Comparison of ENCODE assay signal across 1 cellular context in the genomic region with DNA sequence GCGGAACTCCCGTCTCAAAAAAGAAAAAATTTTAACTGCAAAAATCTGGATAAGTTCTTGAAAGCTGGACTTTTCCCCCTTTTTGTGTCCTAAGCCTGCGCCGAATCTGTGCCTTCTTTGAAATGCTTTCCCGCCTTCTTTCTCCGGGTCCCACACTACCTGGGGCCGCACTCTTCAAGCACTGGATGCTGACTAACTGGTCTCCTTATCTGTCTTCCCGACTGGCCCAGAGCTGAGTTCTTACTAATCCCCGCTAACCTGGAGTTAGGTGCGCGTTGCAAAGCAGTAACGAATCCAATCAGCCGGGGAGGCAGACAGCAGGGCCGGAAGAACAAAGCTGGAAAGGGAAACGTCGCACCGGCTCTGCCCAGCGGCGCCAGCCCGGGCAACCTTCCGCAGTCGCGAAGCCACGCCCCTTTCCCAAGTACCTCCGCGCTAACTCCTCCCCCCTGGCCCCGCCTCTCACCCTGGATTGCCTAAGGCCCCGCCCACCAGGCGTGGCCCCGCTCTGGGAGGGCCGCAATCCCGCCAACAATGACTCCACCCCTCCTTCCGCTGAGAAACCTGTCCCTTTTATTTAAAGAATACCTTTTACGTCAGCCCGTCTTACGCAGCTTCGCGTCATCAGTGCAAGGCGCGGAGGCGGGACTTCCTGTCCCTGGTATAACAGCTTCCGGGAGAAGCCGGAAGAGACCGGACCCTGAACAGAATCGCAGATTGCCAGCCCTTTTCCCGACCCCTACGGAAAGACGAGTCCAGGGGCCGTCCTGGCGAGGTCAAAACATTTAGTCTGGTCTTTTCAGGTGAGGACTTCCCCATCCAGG.
TF ChIP-seq lines count a peak whose summit lies in the region.

A gene (plus strand): TSS at position 666 of the 824 bp plus-strand sequence. CDS start 737 bp downstream, outside the sequence.

TF ChIP-seq in GM12878, 131 proteins besides CTCF, POLR2A, EP300 and RAD21 (continued from another document):
- TF ChIP-seq SMAD1 (IDR thresholded peaks at IDR 0.05; ENCODE audit: low read depth, partially characterized antibody), result peak; percentile 35
- TF ChIP-seq, protein P1, sequence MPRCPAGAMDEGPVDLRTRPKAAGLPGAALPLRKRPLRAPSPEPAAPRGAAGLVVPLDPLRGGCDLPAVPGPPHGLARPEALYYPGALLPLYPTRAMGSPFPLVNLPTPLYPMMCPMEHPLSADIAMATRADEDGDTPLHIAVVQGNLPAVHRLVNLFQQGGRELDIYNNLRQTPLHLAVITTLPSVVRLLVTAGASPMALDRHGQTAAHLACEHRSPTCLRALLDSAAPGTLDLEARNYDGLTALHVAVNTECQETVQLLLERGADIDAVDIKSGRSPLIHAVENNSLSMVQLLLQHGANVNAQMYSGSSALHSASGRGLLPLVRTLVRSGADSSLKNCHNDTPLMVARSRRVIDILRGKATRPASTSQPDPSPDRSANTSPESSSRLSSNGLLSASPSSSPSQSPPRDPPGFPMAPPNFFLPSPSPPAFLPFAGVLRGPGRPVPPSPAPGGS (IDR thresholded peaks at IDR 0.05; ENCODE audit: borderline replicate concordance, insufficient read depth, low read depth, low read length, poor library complexity, severe bottlenecking), result no peak
- TF ChIP-seq TCF12 (IDR thresholded peaks at IDR 0.05; ENCODE audit: low read depth, low read length), result peak; percentile 44; the same call in 1 of the 2 replicates
- no peak for TF ChIP-seq RBBP5 (conservative IDR thresholded peaks at IDR 0.05)
- peak; percentile 99 for TF ChIP-seq HDGF (IDR thresholded peaks at IDR 0.05)
- TF ChIP-seq, protein P2, sequence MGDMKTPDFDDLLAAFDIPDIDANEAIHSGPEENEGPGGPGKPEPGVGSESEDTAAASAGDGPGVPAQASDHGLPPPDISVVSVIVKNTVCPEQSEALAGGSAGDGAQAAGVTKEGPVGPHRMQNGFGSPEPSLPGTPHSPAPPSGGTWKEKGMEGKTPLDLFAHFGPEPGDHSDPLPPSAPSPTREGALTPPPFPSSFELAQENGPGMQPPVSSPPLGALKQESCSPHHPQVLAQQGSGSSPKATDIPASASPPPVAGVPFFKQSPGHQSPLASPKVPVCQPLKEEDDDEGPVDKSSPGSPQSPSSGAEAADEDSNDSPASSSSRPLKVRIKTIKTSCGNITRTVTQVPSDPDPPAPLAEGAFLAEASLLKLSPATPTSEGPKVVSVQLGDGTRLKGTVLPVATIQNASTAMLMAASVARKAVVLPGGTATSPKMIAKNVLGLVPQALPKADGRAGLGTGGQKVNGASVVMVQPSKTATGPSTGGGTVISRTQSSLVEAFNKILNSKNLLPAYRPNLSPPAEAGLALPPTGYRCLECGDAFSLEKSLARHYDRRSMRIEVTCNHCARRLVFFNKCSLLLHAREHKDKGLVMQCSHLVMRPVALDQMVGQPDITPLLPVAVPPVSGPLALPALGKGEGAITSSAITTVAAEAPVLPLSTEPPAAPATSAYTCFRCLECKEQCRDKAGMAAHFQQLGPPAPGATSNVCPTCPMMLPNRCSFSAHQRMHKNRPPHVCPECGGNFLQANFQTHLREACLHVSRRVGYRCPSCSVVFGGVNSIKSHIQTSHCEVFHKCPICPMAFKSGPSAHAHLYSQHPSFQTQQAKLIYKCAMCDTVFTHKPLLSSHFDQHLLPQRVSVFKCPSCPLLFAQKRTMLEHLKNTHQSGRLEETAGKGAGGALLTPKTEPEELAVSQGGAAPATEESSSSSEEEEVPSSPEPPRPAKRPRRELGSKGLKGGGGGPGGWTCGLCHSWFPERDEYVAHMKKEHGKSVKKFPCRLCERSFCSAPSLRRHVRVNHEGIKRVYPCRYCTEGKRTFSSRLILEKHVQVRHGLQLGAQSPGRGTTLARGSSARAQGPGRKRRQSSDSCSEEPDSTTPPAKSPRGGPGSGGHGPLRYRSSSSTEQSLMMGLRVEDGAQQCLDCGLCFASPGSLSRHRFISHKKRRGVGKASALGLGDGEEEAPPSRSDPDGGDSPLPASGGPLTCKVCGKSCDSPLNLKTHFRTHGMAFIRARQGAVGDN (IDR thresholded peaks at IDR 0.05), result peak; percentile 41; the same call in 1 of the 2 replicates
- TF ChIP-seq, protein P3, sequence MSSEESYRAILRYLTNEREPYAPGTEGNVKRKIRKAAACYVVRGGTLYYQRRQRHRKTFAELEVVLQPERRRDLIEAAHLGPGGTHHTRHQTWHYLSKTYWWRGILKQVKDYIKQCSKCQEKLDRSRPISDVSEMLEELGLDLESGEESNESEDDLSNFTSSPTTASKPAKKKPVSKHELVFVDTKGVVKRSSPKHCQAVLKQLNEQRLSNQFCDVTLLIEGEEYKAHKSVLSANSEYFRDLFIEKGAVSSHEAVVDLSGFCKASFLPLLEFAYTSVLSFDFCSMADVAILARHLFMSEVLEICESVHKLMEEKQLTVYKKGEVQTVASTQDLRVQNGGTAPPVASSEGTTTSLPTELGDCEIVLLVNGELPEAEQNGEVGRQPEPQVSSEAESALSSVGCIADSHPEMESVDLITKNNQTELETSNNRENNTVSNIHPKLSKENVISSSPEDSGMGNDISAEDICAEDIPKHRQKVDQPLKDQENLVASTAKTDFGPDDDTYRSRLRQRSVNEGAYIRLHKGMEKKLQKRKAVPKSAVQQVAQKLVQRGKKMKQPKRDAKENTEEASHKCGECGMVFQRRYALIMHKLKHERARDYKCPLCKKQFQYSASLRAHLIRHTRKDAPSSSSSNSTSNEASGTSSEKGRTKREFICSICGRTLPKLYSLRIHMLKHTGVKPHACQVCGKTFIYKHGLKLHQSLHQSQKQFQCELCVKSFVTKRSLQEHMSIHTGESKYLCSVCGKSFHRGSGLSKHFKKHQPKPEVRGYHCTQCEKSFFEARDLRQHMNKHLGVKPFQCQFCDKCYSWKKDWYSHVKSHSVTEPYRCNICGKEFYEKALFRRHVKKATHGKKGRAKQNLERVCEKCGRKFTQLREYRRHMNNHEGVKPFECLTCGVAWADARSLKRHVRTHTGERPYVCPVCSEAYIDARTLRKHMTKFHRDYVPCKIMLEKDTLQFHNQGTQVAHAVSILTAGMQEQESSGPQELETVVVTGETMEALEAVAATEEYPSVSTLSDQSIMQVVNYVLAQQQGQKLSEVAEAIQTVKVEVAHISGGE (CRISPR knock-in tag; IDR thresholded peaks at IDR 0.05), result no peak
- TF ChIP-seq IKZF1 (conservative IDR thresholded peaks at IDR 0.05), result peak; percentile 65; the same call in 1 of the 2 replicates
- peak; percentile 94 for TF ChIP-seq RB1 (IDR thresholded peaks at IDR 0.05; ENCODE audit: borderline replicate concordance)
- no peak for TF ChIP-seq SREBF1 (IDR thresholded peaks at IDR 0.05; ENCODE audit: low read length)
- peak; percentile 82 for TF ChIP-seq ATF7 (IDR thresholded peaks at IDR 0.05; ENCODE audit: low read depth)
- peak; percentile 100 for TF ChIP-seq CREB1 (IDR thresholded peaks at IDR 0.05; ENCODE audit: low read depth)
- TF ChIP-seq HDAC2 (IDR thresholded peaks at IDR 0.05), result no peak
- TF ChIP-seq CBX3 (IDR thresholded peaks at IDR 0.05; ENCODE audit: borderline replicate concordance, low read depth), result no peak
- 0 out of 2 replicates have a peak, but pooled peaks have one; percentile 76 for TF ChIP-seq MXI1 (IDR thresholded peaks at IDR 0.05; ENCODE audit: low read depth, low read length)
- TF ChIP-seq, protein P4, sequence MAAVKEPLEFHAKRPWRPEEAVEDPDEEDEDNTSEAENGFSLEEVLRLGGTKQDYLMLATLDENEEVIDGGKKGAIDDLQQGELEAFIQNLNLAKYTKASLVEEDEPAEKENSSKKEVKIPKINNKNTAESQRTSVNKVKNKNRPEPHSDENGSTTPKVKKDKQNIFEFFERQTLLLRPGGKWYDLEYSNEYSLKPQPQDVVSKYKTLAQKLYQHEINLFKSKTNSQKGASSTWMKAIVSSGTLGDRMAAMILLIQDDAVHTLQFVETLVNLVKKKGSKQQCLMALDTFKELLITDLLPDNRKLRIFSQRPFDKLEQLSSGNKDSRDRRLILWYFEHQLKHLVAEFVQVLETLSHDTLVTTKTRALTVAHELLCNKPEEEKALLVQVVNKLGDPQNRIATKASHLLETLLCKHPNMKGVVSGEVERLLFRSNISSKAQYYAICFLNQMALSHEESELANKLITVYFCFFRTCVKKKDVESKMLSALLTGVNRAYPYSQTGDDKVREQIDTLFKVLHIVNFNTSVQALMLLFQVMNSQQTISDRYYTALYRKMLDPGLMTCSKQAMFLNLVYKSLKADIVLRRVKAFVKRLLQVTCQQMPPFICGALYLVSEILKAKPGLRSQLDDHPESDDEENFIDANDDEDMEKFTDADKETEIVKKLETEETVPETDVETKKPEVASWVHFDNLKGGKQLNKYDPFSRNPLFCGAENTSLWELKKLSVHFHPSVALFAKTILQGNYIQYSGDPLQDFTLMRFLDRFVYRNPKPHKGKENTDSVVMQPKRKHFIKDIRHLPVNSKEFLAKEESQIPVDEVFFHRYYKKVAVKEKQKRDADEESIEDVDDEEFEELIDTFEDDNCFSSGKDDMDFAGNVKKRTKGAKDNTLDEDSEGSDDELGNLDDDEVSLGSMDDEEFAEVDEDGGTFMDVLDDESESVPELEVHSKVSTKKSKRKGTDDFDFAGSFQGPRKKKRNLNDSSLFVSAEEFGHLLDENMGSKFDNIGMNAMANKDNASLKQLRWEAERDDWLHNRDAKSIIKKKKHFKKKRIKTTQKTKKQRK (IDR thresholded peaks at IDR 0.05; ENCODE audit: low read depth, low read length), result no peak
- TF ChIP-seq, protein P5, sequence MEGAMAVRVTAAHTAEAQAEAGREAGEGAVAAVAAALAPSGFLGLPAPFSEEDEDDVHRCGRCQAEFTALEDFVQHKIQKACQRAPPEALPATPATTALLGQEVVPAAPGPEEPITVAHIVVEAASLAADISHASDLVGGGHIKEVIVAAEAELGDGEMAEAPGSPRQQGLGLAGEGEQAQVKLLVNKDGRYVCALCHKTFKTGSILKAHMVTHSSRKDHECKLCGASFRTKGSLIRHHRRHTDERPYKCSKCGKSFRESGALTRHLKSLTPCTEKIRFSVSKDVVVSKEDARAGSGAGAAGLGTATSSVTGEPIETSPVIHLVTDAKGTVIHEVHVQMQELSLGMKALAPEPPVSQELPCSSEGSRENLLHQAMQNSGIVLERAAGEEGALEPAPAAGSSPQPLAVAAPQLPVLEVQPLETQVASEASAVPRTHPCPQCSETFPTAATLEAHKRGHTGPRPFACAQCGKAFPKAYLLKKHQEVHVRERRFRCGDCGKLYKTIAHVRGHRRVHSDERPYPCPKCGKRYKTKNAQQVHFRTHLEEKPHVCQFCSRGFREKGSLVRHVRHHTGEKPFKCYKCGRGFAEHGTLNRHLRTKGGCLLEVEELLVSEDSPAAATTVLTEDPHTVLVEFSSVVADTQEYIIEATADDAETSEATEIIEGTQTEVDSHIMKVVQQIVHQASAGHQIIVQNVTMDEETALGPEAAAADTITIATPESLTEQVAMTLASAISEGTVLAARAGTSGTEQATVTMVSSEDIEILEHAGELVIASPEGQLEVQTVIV (IDR thresholded peaks at IDR 0.05; ENCODE audit: borderline replicate concordance, partially characterized antibody), result peak; percentile 73
- TF ChIP-seq, protein P6, sequence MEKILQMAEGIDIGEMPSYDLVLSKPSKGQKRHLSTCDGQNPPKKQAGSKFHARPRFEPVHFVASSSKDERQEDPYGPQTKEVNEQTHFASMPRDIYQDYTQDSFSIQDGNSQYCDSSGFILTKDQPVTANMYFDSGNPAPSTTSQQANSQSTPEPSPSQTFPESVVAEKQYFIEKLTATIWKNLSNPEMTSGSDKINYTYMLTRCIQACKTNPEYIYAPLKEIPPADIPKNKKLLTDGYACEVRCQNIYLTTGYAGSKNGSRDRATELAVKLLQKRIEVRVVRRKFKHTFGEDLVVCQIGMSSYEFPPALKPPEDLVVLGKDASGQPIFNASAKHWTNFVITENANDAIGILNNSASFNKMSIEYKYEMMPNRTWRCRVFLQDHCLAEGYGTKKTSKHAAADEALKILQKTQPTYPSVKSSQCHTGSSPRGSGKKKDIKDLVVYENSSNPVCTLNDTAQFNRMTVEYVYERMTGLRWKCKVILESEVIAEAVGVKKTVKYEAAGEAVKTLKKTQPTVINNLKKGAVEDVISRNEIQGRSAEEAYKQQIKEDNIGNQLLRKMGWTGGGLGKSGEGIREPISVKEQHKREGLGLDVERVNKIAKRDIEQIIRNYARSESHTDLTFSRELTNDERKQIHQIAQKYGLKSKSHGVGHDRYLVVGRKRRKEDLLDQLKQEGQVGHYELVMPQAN (conservative IDR thresholded peaks at IDR 0.05), result peak; percentile 90
- TF ChIP-seq NBN (IDR thresholded peaks at IDR 0.05), result 0 out of 2 replicates have a peak, but pooled peaks have one; percentile 85
- TF ChIP-seq HCFC1 (IDR thresholded peaks at IDR 0.05; ENCODE audit: low read length), result peak; percentile 51; the same call in 1 of the 2 replicates
- TF ChIP-seq, protein P7, sequence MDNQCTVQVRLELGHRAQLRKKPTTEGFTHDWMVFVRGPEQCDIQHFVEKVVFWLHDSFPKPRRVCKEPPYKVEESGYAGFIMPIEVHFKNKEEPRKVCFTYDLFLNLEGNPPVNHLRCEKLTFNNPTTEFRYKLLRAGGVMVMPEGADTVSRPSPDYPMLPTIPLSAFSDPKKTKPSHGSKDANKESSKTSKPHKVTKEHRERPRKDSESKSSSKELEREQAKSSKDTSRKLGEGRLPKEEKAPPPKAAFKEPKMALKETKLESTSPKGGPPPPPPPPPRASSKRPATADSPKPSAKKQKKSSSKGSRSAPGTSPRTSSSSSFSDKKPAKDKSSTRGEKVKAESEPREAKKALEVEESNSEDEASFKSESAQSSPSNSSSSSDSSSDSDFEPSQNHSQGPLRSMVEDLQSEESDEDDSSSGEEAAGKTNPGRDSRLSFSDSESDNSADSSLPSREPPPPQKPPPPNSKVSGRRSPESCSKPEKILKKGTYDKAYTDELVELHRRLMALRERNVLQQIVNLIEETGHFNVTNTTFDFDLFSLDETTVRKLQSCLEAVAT (IDR thresholded peaks at IDR 0.05), result no peak
- TF ChIP-seq, protein P8, sequence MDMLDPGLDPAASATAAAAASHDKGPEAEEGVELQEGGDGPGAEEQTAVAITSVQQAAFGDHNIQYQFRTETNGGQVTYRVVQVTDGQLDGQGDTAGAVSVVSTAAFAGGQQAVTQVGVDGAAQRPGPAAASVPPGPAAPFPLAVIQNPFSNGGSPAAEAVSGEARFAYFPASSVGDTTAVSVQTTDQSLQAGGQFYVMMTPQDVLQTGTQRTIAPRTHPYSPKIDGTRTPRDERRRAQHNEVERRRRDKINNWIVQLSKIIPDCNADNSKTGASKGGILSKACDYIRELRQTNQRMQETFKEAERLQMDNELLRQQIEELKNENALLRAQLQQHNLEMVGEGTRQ (IDR thresholded peaks at IDR 0.05; ENCODE audit: borderline replicate concordance, low read depth, low read length), result no peak
- TF ChIP-seq EGR1 (IDR thresholded peaks at IDR 0.05; ENCODE audit: borderline replicate concordance in 1 of 2, low read depth in 2 of 2, low read length in 2 of 2), result peak in 1 of 2 experiments; percentile 34; a peak in 1 of 3 replicates
- TF ChIP-seq YY1 (IDR thresholded peaks at IDR 0.05; ENCODE audit: low read depth, low read length), result peak; percentile 34
- peak; percentile 66; the same call in 1 of the 2 replicates for TF ChIP-seq CBFB (IDR thresholded peaks at IDR 0.05; ENCODE audit: low read depth)
- 0 out of 2 replicates have a peak, but pooled peaks have one; percentile 41 for TF ChIP-seq GATAD2B (conservative IDR thresholded peaks at IDR 0.05; ENCODE audit: low read depth)
- TF ChIP-seq BMI1 (IDR thresholded peaks at IDR 0.05; ENCODE audit: borderline replicate concordance), result no peak
- 0 out of 2 replicates have a peak, but pooled peaks have one; percentile 42 for TF ChIP-seq ZNF207 (IDR thresholded peaks at IDR 0.05; ENCODE audit: borderline replicate concordance)
TF ChIP-seq in GM12878: peak in this region for 44.
